ENCODE assay signal across 8 cellular contexts in the genomic region with DNA sequence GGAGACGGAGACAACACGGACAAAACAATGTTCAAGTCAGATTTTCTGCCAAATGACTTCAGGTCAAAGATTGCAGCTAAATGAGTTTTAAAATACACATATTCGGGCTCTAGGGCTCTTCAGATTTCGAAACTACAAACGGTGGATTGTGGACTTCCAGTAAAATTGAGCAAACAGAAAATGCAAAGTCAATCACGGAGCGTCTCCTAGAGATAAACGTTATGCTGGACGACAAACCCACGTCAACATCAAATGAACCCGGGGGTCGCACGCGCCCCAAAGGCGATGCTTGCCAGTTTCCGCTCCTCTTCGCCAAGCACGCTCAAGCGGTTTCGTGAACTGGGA. TPM values are rescaled to one million over a fixed set of nuclear protein-coding genes. Genes with fewer than 3 reads are reported as not detected.
DNase-seq lines count a peak whose midpoint lies in the region; ATAC-seq, FAIRE-seq and TF ChIP-seq lines count a peak whose summit lies in the region.

No MANE protein-coding gene starts in this region.

- no peaks in the 10 kb centered on the region for H3K27me3 Mint-ChIP-seq in natural killer cell (ENCODE audit: low read depth in 2 of 2)

- no peak overlapping the region for H2BK5ac ChIP-seq in H1 (ENCODE audit: low read depth, low read length)

- H3K18ac ChIP-seq in H1 (ENCODE audit: extremely low read depth, low read length), result peak overlapping the region; percentile 83; the same call in 1 of the 2 replicates

- intact Hi-C loops in Panc1 (cut with micrococcal nuclease; ENCODE audit: unreplicated experiment), result no loop called here
- intact Hi-C loops in natural killer cell (cut with micrococcal nuclease), result no loop called here

- peak overlapping the region; percentile 94 for H2AFZ ChIP-seq in H1 (ENCODE audit: low read length)

- H3K56ac ChIP-seq in H1 (replicated peaks; ENCODE audit: insufficient read length, low read depth, low read length), result peak overlapping the region; percentile 5

- H4K8ac ChIP-seq in H1 (ENCODE audit: extremely low read depth, insufficient read depth, low read length), result peak overlapping the region; percentile 100; the same call in 1 of the 2 replicates

- no peak overlapping the region for H2BK120ac ChIP-seq in H1 (replicated peaks; ENCODE audit: low read depth, low read length)

- no peak overlapping the region for H2BK12ac ChIP-seq in H1 (ENCODE audit: low read depth, low read length)

- H3K27ac ChIP-seq in Panc1 (ENCODE audit: low read length), result peak overlapping the region; percentile 89
- peak overlapping the region; percentile 97; the same call in 1 of the 2 replicates for H3K27ac ChIP-seq in H1 (ENCODE audit: low read depth, low read length)

- peak overlapping the region; percentile 85 for H3K4ac ChIP-seq in H1 (replicated peaks; ENCODE audit: insufficient read length, low read depth, low read length)

- no peak for TF ChIP-seq RAD21 in H1 (IDR thresholded peaks at IDR 0.05 in 1 of 2, conservative IDR thresholded peaks at IDR 0.05 in 1 of 2; ENCODE audit: low read depth in 2 of 2, low read length in 2 of 2)

- no peak overlapping the region for H3K14ac ChIP-seq in H1 (ENCODE audit: insufficient read length)

- WGBS in H1 (ENCODE audit: extremely low coverage in 1 of 2, insufficient coverage in 1 of 2, insufficient read length in 1 of 2, insufficient replicate concordance in 2 of 2, low coverage in 1 of 2, low lambda C conversion rate in 2 of 2, missing lambda C conversion rate in 1 of 2), 2 experiments, result 1% methylated on average over 17 of the region's 20 CpGs; no CpG with 5 or more reads in 1 of the 2 experiments

- DNase-seq in SIG-M5 treated with dmso at 0.1 percent for 504 hours (lab: John Stamatoyannopoulos, UW; ENCODE audit: unreplicated experiment), result peak; percentile 58
- no peak for DNase-seq in SIG-M5 (lab: John Stamatoyannopoulos, UW)
- no peak for DNase-seq in Panc1 (ENCODE audit: low read depth, low spot score)
- DNase-seq in H1 (ENCODE audit: low read depth in 1 of 2, low spot score in 2 of 2), result no peak
- DNase-seq in natural killer cell, result no peak
- no peak for DNase-seq in NCI-H2227 (lab: John Stamatoyannopoulos, UW; ENCODE audit: unreplicated experiment)
- no peak for DNase-seq in GM12892 (ENCODE audit: insufficient read length)
- no peak for DNase-seq in NCI-H2081 (lab: John Stamatoyannopoulos, UW)

- in situ Hi-C loops in Panc1 (cut with HindIII; ENCODE audit: low pct_unique_long_range_greater_than_20kb, low sequenced_read_pairs), result no loop called here

- peaks cover 46 to 50% of the 10 kb centered on the region in 2 donors for H3K4me1 Mint-ChIP-seq in natural killer cell

- no peak overlapping the region for H3K23ac ChIP-seq in H1 (ENCODE audit: insufficient read length)

- peak overlapping the region; percentile 68 for H4K91ac ChIP-seq in H1 (replicated peaks; ENCODE audit: insufficient read length, low read length)

- peaks cover 4% of the 10 kb centered on the region; the same call in 1 of the 2 replicates for H3K4me1 ChIP-seq in Panc1 (ENCODE audit: control insufficient read depth, insufficient read depth, low read length)
- H3K4me1 ChIP-seq in H1 (replicated peaks in 1 of 4; ENCODE audit: control insufficient read depth in 3 of 4, insufficient read depth in 4 of 4, low read length in 3 of 4), result peaks cover 0 to 3% (median under 1%) of the 10 kb centered on the region in 4 experiments; a peak in 2 of 7 replicates

- H3K36me3 Mint-ChIP-seq in natural killer cell, result no peaks in the 10 kb centered on the region

- peaks cover 3% of the 10 kb centered on the region; the same call in 1 of the 2 replicates for H3K79me1 ChIP-seq in H1 (ENCODE audit: low read depth, low read length)

- H3K36me3 ChIP-seq in Panc1 (ENCODE audit: control insufficient read depth, insufficient read depth, low read length) (peaks cover 11% of the 10 kb centered on the region), H1 (ENCODE audit: control insufficient read depth in 2 of 4, insufficient read depth in 4 of 4, low read length in 3 of 4) (no peaks in the 10 kb centered on the region; a peak in 1 of 8 replicates)

- peak overlapping the region; percentile 70 to 92 for H3K4me2 ChIP-seq in H1 (ENCODE audit: insufficient read depth in 1 of 2, low read depth in 2 of 2, low read length in 2 of 2)

- FAIRE-seq in H1 (lab: Jason Lieb, UNC), result no peak
- no peak for FAIRE-seq in GM12892 (lab: Jason Lieb, UNC)

- TF ChIP-seq CTCF in Panc1 (IDR thresholded peaks at IDR 0.05), result no peak
- TF ChIP-seq CTCF in H1 (IDR thresholded peaks at IDR 0.05; ENCODE audit: control extremely low read depth in 1 of 3, insufficient read depth in 1 of 3, low read depth in 1 of 3, low read length in 3 of 3), result no peak
- no peak for TF ChIP-seq CTCF in natural killer cell (IDR thresholded peaks at IDR 0.05)

- no peaks in the 10 kb centered on the region for H3K9me3 Mint-ChIP-seq in natural killer cell

- no peaks in the 10 kb centered on the region for H3K27me3 ChIP-seq in Panc1 (ENCODE audit: control insufficient read depth, insufficient read depth, low read length)
- H3K27me3 ChIP-seq in H1 (replicated peaks in 1 of 4; ENCODE audit: control insufficient read depth in 3 of 4, extremely low read depth in 1 of 4, insufficient read depth in 3 of 4, low read length in 3 of 4), result no peaks in the 10 kb centered on the region; a peak in 1 of 7 replicates

- CTCF ChIA-PET in Panc1 (lab: Charles Lee) (no interaction called here), H1 (lab: Charles Lee; ENCODE audit: partially characterized antibody) (interaction anchor here (0.9 to 2.1 kb wide), 7 partner anchors 11 to 248 kb away, joined by 3 to 6 read pairs (median 4); no protein-coding TSS in a partner anchor)

- BruUV-seq in Panc1 (replicated peaks; lab: Mats Ljungman, UMichigan), result no TSS peak

- peaks cover 0 to 5% of the 10 kb centered on the region in 2 experiments for H4K20me1 ChIP-seq in H1 (replicated peaks in 1 of 2; ENCODE audit: control insufficient read depth in 1 of 2, insufficient read depth in 2 of 2, low read length in 2 of 2)

- TF ChIP-seq POLR2A in H1 (IDR thresholded peaks at IDR 0.05; ENCODE audit: control extremely low read depth in 1 of 2, low read depth in 2 of 2, low read length in 2 of 2) (no peak), GM12892 (IDR thresholded peaks at IDR 0.05; ENCODE audit: low read depth, low read length) (no peak)

- H3K4me3 Mint-ChIP-seq in natural killer cell, result peak overlapping the region; percentile 96

- POLR2A ChIA-PET in Panc1 (lab: Charles Lee), result no interaction called here
- POLR2A ChIA-PET in H1 (lab: Charles Lee; ENCODE audit: partially characterized antibody), result interaction anchor here (0.8 to 2.2 kb wide), 7 partner anchors 29 to 44 kb away, joined by 3 to 13 read pairs (median 4); a partner anchor contains a TSS

- ATAC-seq in Panc1, result no peak
- no peak for ATAC-seq in natural killer cell

- H3K9me3 ChIP-seq in Panc1 (ENCODE audit: control insufficient read depth, insufficient read depth, low read depth, low read length), result no peaks in the 10 kb centered on the region
- no peaks in the 10 kb centered on the region for H3K9me3 ChIP-seq in H1 (ENCODE audit: insufficient read depth in 2 of 2, low read depth in 1 of 2, low read length in 1 of 2)

- H2AK5ac ChIP-seq in H1 (ENCODE audit: low read depth, low read length), result no peak overlapping the region

- H3K9ac ChIP-seq in H1 (replicated peaks in 1 of 4; ENCODE audit: extremely low read depth in 1 of 4, low read depth in 3 of 4, low read length in 3 of 4), result peak overlapping the region; percentile 43 to 99 (median 96)

- peak overlapping the region; percentile 88 to 99 for H3K4me3 ChIP-seq in Panc1 (ENCODE audit: low read depth in 2 of 2, low read length in 2 of 2)
- peak overlapping the region; percentile 91 to 98 (median 96) for H3K4me3 ChIP-seq in H1 (ENCODE audit: extremely low read depth in 1 of 4, insufficient read depth in 2 of 4, low read depth in 3 of 4, low read length in 4 of 4)

- TF ChIP-seq EP300 in H1 (IDR thresholded peaks at IDR 0.05; ENCODE audit: borderline replicate concordance in 1 of 2, low read depth in 2 of 2, low read length in 2 of 2), result no peak

- no peak overlapping the region for H2BK20ac ChIP-seq in H1 (ENCODE audit: low read length)

- H3K27ac Mint-ChIP-seq in natural killer cell, result peak overlapping the region; percentile 90

- H3K23me2 ChIP-seq in H1 (ENCODE audit: low read depth, low read length), result no peaks in the 10 kb centered on the region

- peak overlapping the region; percentile 72; the same call in 1 of the 2 replicates for H2BK15ac ChIP-seq in H1 (ENCODE audit: low read length)

- peaks cover 4 to 37% of the 10 kb centered on the region in 2 experiments; a peak in 3 of 4 replicates for H3K79me2 ChIP-seq in H1 (ENCODE audit: control insufficient read depth in 1 of 2, insufficient read depth in 2 of 2, low read length in 2 of 2)

- peak overlapping the region; percentile 58 for H4K5ac ChIP-seq in H1 (ENCODE audit: insufficient read length, low read depth, low read length)

RNA-seq across cellular contexts. Expression of a gene that starts 0.5 kb away (rescaled TPM):
- 95.8 TPM for total RNA-seq in Panc1 (2021; ENCODE audit: unreplicated experiment)
- 81.6 TPM for polyA plus RNA-seq in Panc1 (2012; ENCODE audit: insufficient read length)
- total RNA-seq in H1 (2021; fragmentation: NEBNext Ultra II Directional; extraction: Animal tissue kit (Norgen Biotek cat#: 25700)), result 52.8 and 53.0 TPM in 2 replicates
- 36.7 and 38.3 TPM in 2 replicates for polyA plus RNA-seq in H1 (2011; rRNA removed)
- polyA plus RNA-seq in H1 (2011; cell fraction: cytosol; rRNA removed), result 46.5 TPM
- 51.5 TPM for polyA plus RNA-seq in H1 (2011; cell fraction: nucleus; rRNA removed)
- polyA plus RNA-seq in H1 (2012, experiment 1 of 2), result 50.1 to 55.1 TPM (median 50.5 TPM) in 4 replicates
- polyA plus RNA-seq in H1 (2012, experiment 2 of 2), result 28.5 TPM
- 48.3 TPM for polyA plus RNA-seq in H1 (2013, experiment 1 of 2)
- polyA plus RNA-seq in H1 (2013, experiment 2 of 2), result 45.4 TPM
- polyA minus RNA-seq in H1 (2011; rRNA and poly(A)+ RNA removed), result 28.4 and 32.0 TPM in 2 replicates
- polyA minus RNA-seq in H1 (2011; cell fraction: cytosol; rRNA and poly(A)+ RNA removed), result 19.7 TPM
- polyA minus RNA-seq in H1 (2011; cell fraction: nucleus; rRNA and poly(A)+ RNA removed), result 35.6 TPM
- total RNA-seq in natural killer cell, result 10 to 100 TPM; 26.4 to 40.0 (median 29.8) TPM
- 60.3 TPM for polyA plus RNA-seq in GM12892 (2012; ENCODE audit: missing spikeins)

RNA-seq across cellular contexts. Expression of a gene that starts 38.5 kb away (rescaled TPM):
- 20.5 TPM for total RNA-seq in Panc1 (2021; ENCODE audit: unreplicated experiment)
- 12.9 TPM for polyA plus RNA-seq in Panc1 (2012; ENCODE audit: insufficient read length)
- total RNA-seq in H1 (2021; fragmentation: NEBNext Ultra II Directional; extraction: Animal tissue kit (Norgen Biotek cat#: 25700)), result 12.1 and 13.3 TPM in 2 replicates
- 4.2 and 5.3 TPM in 2 replicates for polyA plus RNA-seq in H1 (2011; rRNA removed)
- 9.1 TPM for polyA plus RNA-seq in H1 (2011; cell fraction: cytosol; rRNA removed)
- polyA plus RNA-seq in H1 (2011; cell fraction: nucleus; rRNA removed), result 12.2 TPM
- 10.5 to 14.9 TPM (median 11.1 TPM) in 4 replicates for polyA plus RNA-seq in H1 (2012, experiment 1 of 2)
- polyA plus RNA-seq in H1 (2012, experiment 2 of 2), result 0.79 TPM
- 10.8 TPM for polyA plus RNA-seq in H1 (2013, experiment 1 of 2)
- polyA plus RNA-seq in H1 (2013, experiment 2 of 2), result 9.2 TPM
- polyA minus RNA-seq in H1 (2011; rRNA and poly(A)+ RNA removed), result 5.4 and 7.5 TPM in 2 replicates
- 8.2 TPM for polyA minus RNA-seq in H1 (2011; cell fraction: cytosol; rRNA and poly(A)+ RNA removed)
- polyA minus RNA-seq in H1 (2011; cell fraction: nucleus; rRNA and poly(A)+ RNA removed), result 19.7 TPM
- total RNA-seq in natural killer cell, result 10 to 100 TPM; 12.4 to 26.0 (median 12.8) TPM
- 7.1 TPM for polyA plus RNA-seq in GM12892 (2012; ENCODE audit: missing spikeins)

RNA-seq across cellular contexts. Expression of a gene that starts 44.5 kb away (rescaled TPM):
- total RNA-seq in Panc1 (2021; ENCODE audit: unreplicated experiment), result 5.6 TPM
- polyA plus RNA-seq in Panc1 (2012; ENCODE audit: insufficient read length), result 4.4 TPM
- 2.9 and 3.0 TPM in 2 replicates for total RNA-seq in H1 (2021; fragmentation: NEBNext Ultra II Directional; extraction: Animal tissue kit (Norgen Biotek cat#: 25700))
- 0.93 and 1.3 TPM in 2 replicates for polyA plus RNA-seq in H1 (2011; rRNA removed)
- 1.1 TPM for polyA plus RNA-seq in H1 (2011; cell fraction: cytosol; rRNA removed)
- polyA plus RNA-seq in H1 (2011; cell fraction: nucleus; rRNA removed), result 1.4 TPM
- polyA plus RNA-seq in H1 (2012, experiment 1 of 2), result 1.1 to 1.5 TPM (median 1.4 TPM) in 4 replicates
- polyA plus RNA-seq in H1 (2012, experiment 2 of 2), result 0.33 TPM
- polyA plus RNA-seq in H1 (2013, experiment 1 of 2), result 1.4 TPM
- 1.5 TPM for polyA plus RNA-seq in H1 (2013, experiment 2 of 2)
- 3.1 and 3.6 TPM in 2 replicates for polyA minus RNA-seq in H1 (2011; rRNA and poly(A)+ RNA removed)
- 2.1 TPM for polyA minus RNA-seq in H1 (2011; cell fraction: cytosol; rRNA and poly(A)+ RNA removed)
- 1.9 TPM for polyA minus RNA-seq in H1 (2011; cell fraction: nucleus; rRNA and poly(A)+ RNA removed)
- 1 to 10 TPM in 2 of 3 donors, under 1 TPM in 1; 0.96 to 2.7 (median 2.4) TPM for total RNA-seq in natural killer cell
- polyA plus RNA-seq in GM12892 (2012; ENCODE audit: missing spikeins), result 2.2 TPM
